In genomic region chr9:120892748-120893584, GRCh38 we compare ENCODE assay signal across 9 cellular contexts. TPM values are rescaled to one million over a fixed set of nuclear protein-coding genes. Genes with fewer than 3 reads are reported as not detected.
DNase-seq lines count a peak whose midpoint lies in the region; ATAC-seq, FAIRE-seq and TF ChIP-seq lines count a peak whose summit lies in the region.
"Had no signal": no experiment of that assay in that cellular context is flagged by ENCODE, and none has a peak within 500 bp of the region (broad histone marks: within the 10 kb centered on the region; RNA-seq: fewer than 3 reads in every experiment).

No MANE protein-coding gene starts in this region.

- H3K4me3 ChIP-seq in DOHH2 (ENCODE audit: low read length) = peak overlapping the region; percentile 44
- no peak overlapping the region for H3K4me3 ChIP-seq in astrocyte (ENCODE audit: insufficient read depth, low read depth, low read length)
- no peak overlapping the region for H3K4me3 ChIP-seq in lower leg skin (ENCODE audit: low read depth, poor library complexity, severe bottlenecking)
- H3K4me3 ChIP-seq: psoas muscle had no signal

- no peak overlapping the region for H3K27ac Mint-ChIP-seq in astrocyte (ENCODE audit: unreplicated experiment)
- peak overlapping the region; percentile 78 to 86 for H3K27ac Mint-ChIP-seq in natural killer cell treated with Interleukin-12 subunit alpha and Interleukin-12 subunit beta and Interleukin-15 and Interleukin-18, amount 100 ng/mL, for 72 hours

- H3K36me3 ChIP-seq in DOHH2 (ENCODE audit: control insufficient read depth, low read length) (peaks cover 6% of the 10 kb centered on the region; the same call in 1 of the 2 replicates), astrocyte (ENCODE audit: insufficient read depth, low read length) (no peaks in the 10 kb centered on the region)

- H3F3A ChIP-seq in DOHH2 (ENCODE audit: control insufficient read depth, insufficient read depth) = peaks cover 47% of the 10 kb centered on the region

- peaks cover 17% of the 10 kb centered on the region for H3K27me3 Mint-ChIP-seq in astrocyte (ENCODE audit: low read depth, unreplicated experiment)
- no peaks in the 10 kb centered on the region for H3K27me3 Mint-ChIP-seq in natural killer cell treated with Interleukin-12 subunit alpha and Interleukin-12 subunit beta and Interleukin-15 and Interleukin-18, amount 100 ng/mL, for 72 hours

- FAIRE-seq in astrocyte (lab: Jason Lieb, UNC) = no peak

- no peaks in the 10 kb centered on the region for H3K27me3 ChIP-seq in DOHH2 (ENCODE audit: control insufficient read depth, low read length)
- H3K27me3 ChIP-seq in astrocyte (ENCODE audit: insufficient read depth, low read length) = peaks cover 7% of the 10 kb centered on the region

- no peak overlapping the region for H2AFZ ChIP-seq in astrocyte (ENCODE audit: low read depth, low read length)

- H3K4me3 Mint-ChIP-seq in astrocyte (ENCODE audit: unreplicated experiment) = no peak overlapping the region
- H3K4me3 Mint-ChIP-seq in natural killer cell treated with Interleukin-12 subunit alpha and Interleukin-12 subunit beta and Interleukin-15 and Interleukin-18, amount 100 ng/mL, for 72 hours = peak overlapping the region; percentile 44

- H3K27ac ChIP-seq in DOHH2 (ENCODE audit: low read depth, low read length) = peak overlapping the region; percentile 100
- H3K27ac ChIP-seq in astrocyte (ENCODE audit: low read depth, low read length) = no peak overlapping the region
- H3K27ac ChIP-seq: psoas muscle had no signal

- H3K9ac ChIP-seq in astrocyte (ENCODE audit: low read length) = no peak overlapping the region

- H3K79me2 ChIP-seq in DOHH2 (ENCODE audit: control insufficient read depth, low read length) (no peaks in the 10 kb centered on the region), astrocyte (ENCODE audit: insufficient read depth, low read length) (no peaks in the 10 kb centered on the region)

- H3K9me3 ChIP-seq in DOHH2 (ENCODE audit: control insufficient read depth, insufficient read depth, low read length) = no peaks in the 10 kb centered on the region
- no peaks in the 10 kb centered on the region for H3K9me3 ChIP-seq in astrocyte (ENCODE audit: insufficient read depth, low read depth, low read length)
- H3K9me3 ChIP-seq: psoas muscle had no signal

- TF ChIP-seq POLR2A in lower leg skin (IDR thresholded peaks at IDR 0.05) = no peak

- H4K20me1 ChIP-seq in DOHH2 (ENCODE audit: control insufficient read depth, insufficient read depth, low read depth, low read length) (no peaks in the 10 kb centered on the region), astrocyte (ENCODE audit: insufficient read depth, low read length) (peaks cover 3% of the 10 kb centered on the region)

- intact Hi-C loops in lower leg skin (cut with DNase I; ENCODE audit: low total_unique reads) = no loop called here

- TF ChIP-seq CTCF in DOHH2 (IDR thresholded peaks at IDR 0.05; ENCODE audit: low read depth, low read length, poor library complexity, severe bottlenecking) = no peak
- TF ChIP-seq CTCF in astrocyte (IDR thresholded peaks at IDR 0.05; ENCODE audit: insufficient read depth, low read depth, low read length) = no peak
- TF ChIP-seq CTCF in lower leg skin (IDR thresholded peaks at IDR 0.05) = no peak

- no peaks in the 10 kb centered on the region for H3K9me2 ChIP-seq in DOHH2 (replicated peaks; ENCODE audit: control insufficient read depth, low read length)

- ATAC-seq in GM21367 (IDR thresholded peaks at IDR 0.05; ENCODE audit: unreplicated experiment) (peak; percentile 52), HG03565 (IDR thresholded peaks at IDR 0.05; ENCODE audit: unreplicated experiment) (peak; percentile 57)
- peak; percentile 71 to 83 for ATAC-seq in natural killer cell treated with Interleukin-12 subunit alpha and Interleukin-12 subunit beta and Interleukin-15 and Interleukin-18, amount 100 ng/mL, for 72 hours

- peaks cover 4% of the 10 kb centered on the region for H3K36me3 Mint-ChIP-seq in astrocyte (ENCODE audit: low read depth, unreplicated experiment)
- H3K36me3 Mint-ChIP-seq in natural killer cell treated with Interleukin-12 subunit alpha and Interleukin-12 subunit beta and Interleukin-15 and Interleukin-18, amount 100 ng/mL, for 72 hours = no peaks in the 10 kb centered on the region

- peaks cover 18% of the 10 kb centered on the region for H3K4me1 Mint-ChIP-seq in astrocyte (ENCODE audit: low read depth, unreplicated experiment)
- H3K4me1 Mint-ChIP-seq in natural killer cell treated with Interleukin-12 subunit alpha and Interleukin-12 subunit beta and Interleukin-15 and Interleukin-18, amount 100 ng/mL, for 72 hours (ENCODE audit: low read depth in 2 of 2) = peaks cover 35 to 45% of the 10 kb centered on the region in 2 donors

- H3K9me3 Mint-ChIP-seq in astrocyte (ENCODE audit: unreplicated experiment) = peaks cover 3% of the 10 kb centered on the region
- H3K9me3 Mint-ChIP-seq in natural killer cell treated with Interleukin-12 subunit alpha and Interleukin-12 subunit beta and Interleukin-15 and Interleukin-18, amount 100 ng/mL, for 72 hours = no peaks in the 10 kb centered on the region

- DNase-seq in SHP77 treated with DMSO at 0.1 percent for 48 hours (lab: John Stamatoyannopoulos, UW) (peak; percentile 42), astrocyte (ENCODE audit: low read depth) (peak; percentile 89), NCI-H146 (lab: John Stamatoyannopoulos, UW) (no peak), lower leg skin (ENCODE audit: low spot score in 2 of 2) (no peak)
- DNase-seq in natural killer cell treated with Interleukin-12 subunit alpha and Interleukin-12 subunit beta and Interleukin-15 and Interleukin-18, amount 100 ng/mL, for 72 hours (ENCODE audit: low spot score) = no peak
- DNase-seq: psoas muscle had no signal

- peak overlapping the region; percentile 92 for H3K4me2 ChIP-seq in DOHH2 (ENCODE audit: low read length)
- peak overlapping the region; percentile 37 for H3K4me2 ChIP-seq in astrocyte (ENCODE audit: low read length)

- H3K4me1 ChIP-seq in DOHH2 (ENCODE audit: control insufficient read depth, low read length) (peaks cover 96% of the 10 kb centered on the region), astrocyte (ENCODE audit: insufficient read depth, low read length) (peaks cover 12% of the 10 kb centered on the region)

- 79 to 83% methylated on average over 5 of the region's 5 CpGs for WGBS in lower leg skin, 2 donors

RNA-seq across cellular contexts. Expression of gene PHF19, which starts 16.0 kb away (rescaled TPM):
- 18.0 and 19.5 TPM in 2 replicates for total RNA-seq in astrocyte
- 100 to 1,000 TPM in 1 of 2 donors, 10 to 100 TPM in 1; 97.4 to 177 TPM for total RNA-seq in natural killer cell treated with Interleukin-12 subunit alpha and Interleukin-12 subunit beta and Interleukin-15 and Interleukin-18, amount 100 ng/mL, for 72 hours
- 10 to 100 TPM; 11.5 to 22.1 (median 17.8) TPM for total RNA-seq in lower leg skin

RNA-seq across cellular contexts. Expression of gene TRAF1, which starts 33.6 kb away (rescaled TPM):
- 4.2 and 4.7 TPM in 2 replicates for total RNA-seq in astrocyte
- total RNA-seq in natural killer cell treated with Interleukin-12 subunit alpha and Interleukin-12 subunit beta and Interleukin-15 and Interleukin-18, amount 100 ng/mL, for 72 hours = 100 to 1,000 TPM; 145 to 375 TPM
- 1 to 10 TPM; 2.6 to 4.9 (median 4.7) TPM for total RNA-seq in lower leg skin

RNA-seq across cellular contexts. Expression of gene PSMD5, which starts 50.2 kb away (rescaled TPM):
- total RNA-seq in astrocyte (66.2 and 78.1 TPM in 2 replicates), lower leg skin (10 to 100 TPM; 30.1 to 63.7 (median 33.9) TPM)
- total RNA-seq in natural killer cell treated with Interleukin-12 subunit alpha and Interleukin-12 subunit beta and Interleukin-15 and Interleukin-18, amount 100 ng/mL, for 72 hours = 10 to 100 TPM; 59.5 to 70.4 TPM

Comparison
In these comparisons a context has a peak if more than half of its experiments do, and no peak if none do; other contexts are left out.
1. DNase-seq: peak in SHP77 treated with DMSO at 0.1 percent for 48 hours (single experiment) and astrocyte (single experiment); none in natural killer cell treated with Interleukin-12 subunit alpha and Interleukin-12 subunit beta and Interleukin-15 and Interleukin-18, amount 100 ng/mL, for 72 hours (single experiment), NCI-H146 (single experiment) and lower leg skin (0 of 2).
2. RNA of gene TRAF1, which starts 33.6 kb away (total RNA-seq): 145 to 375 TPM in natural killer cell treated with Interleukin-12 subunit alpha and Interleukin-12 subunit beta and Interleukin-15 and Interleukin-18, amount 100 ng/mL, for 72 hours; 2.6 to 4.9 TPM in lower leg skin and 4.2 to 4.7 TPM in astrocyte; every median in the first group is over 10 times any median in the second.
3. Peak in every context shown above with its lines, with median percentiles within 50 percentile points of each other: ATAC-seq.